Comparison of ENCODE assay signal across 1 cellular context in genomic region chr3:157149136-157149696, GRCh38.
TF ChIP-seq lines count a peak whose summit lies in the region.

No MANE protein-coding gene starts in this region.

TF ChIP-seq in HepG2, 621 proteins besides CTCF, POLR2A, EP300 and RAD21:
- TF ChIP-seq, protein P1, sequence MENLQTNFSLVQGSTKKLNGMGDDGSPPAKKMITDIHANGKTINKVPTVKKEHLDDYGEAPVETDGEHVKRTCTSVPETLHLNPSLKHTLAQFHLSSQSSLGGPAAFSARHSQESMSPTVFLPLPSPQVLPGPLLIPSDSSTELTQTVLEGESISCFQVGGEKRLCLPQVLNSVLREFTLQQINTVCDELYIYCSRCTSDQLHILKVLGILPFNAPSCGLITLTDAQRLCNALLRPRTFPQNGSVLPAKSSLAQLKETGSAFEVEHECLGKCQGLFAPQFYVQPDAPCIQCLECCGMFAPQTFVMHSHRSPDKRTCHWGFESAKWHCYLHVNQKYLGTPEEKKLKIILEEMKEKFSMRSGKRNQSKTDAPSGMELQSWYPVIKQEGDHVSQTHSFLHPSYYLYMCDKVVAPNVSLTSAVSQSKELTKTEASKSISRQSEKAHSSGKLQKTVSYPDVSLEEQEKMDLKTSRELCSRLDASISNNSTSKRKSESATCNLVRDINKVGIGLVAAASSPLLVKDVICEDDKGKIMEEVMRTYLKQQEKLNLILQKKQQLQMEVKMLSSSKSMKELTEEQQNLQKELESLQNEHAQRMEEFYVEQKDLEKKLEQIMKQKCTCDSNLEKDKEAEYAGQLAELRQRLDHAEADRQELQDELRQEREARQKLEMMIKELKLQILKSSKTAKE (CRISPR knock-in tag; IDR thresholded peaks at IDR 0.05; ENCODE audit: borderline replicate concordance), result no peak
- peak; percentile 69; the same call in 1 of the 2 replicates for TF ChIP-seq POLR2AphosphoS2 (IDR thresholded peaks at IDR 0.05; ENCODE audit: low read depth, low read length)
